Comparison of ENCODE assay signal across 9 cellular contexts in the genomic region with DNA sequence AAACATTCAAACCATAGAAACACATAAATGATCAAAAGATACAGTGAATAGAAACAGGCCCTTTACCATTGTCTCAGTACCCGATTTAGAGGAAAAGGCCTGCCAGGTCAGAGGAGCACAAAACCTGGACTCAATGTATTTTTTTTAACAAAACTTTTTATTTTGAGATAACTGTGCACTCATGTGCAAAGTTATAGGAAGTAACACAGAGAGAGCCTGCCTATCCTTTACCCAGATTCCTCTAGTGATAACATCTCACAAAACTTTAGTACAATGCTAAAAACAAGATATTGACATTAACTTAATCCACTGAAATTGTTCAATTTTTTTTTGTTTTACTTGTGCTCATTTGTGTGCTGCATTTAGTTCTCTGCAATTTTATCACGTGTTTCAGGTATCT. TPM values are rescaled to one million over a fixed set of nuclear protein-coding genes. Genes with fewer than 3 reads are reported as not detected.
DNase-seq lines count a peak whose midpoint lies in the region; ATAC-seq and TF ChIP-seq lines count a peak whose summit lies in the region.
"Had no signal": no experiment of that assay in that cellular context is flagged by ENCODE, and none has a peak within 500 bp of the region (broad histone marks: within the 10 kb centered on the region; RNA-seq: fewer than 3 reads in every experiment).

No MANE protein-coding gene starts in this region.

- intact Hi-C loops in heart right ventricle (cut with DNase I) = no loop called here

- H3K27ac ChIP-seq in endodermal cell (ENCODE audit: low read depth, low read length) = no peak overlapping the region
- H3K27ac ChIP-seq in heart right ventricle = peak overlapping the region in 1 of 10 donors; percentile 46
- no peak overlapping the region for H3K27ac ChIP-seq in coronary artery
- H3K27ac ChIP-seq: neutrophil, tibial nerve had no signal

- WGBS in endodermal cell (ENCODE audit: insufficient coverage in 1 of 2, insufficient read length in 1 of 2), 2 experiments = 94 to 100% methylated on average over 1 to 2 of the region's 2 CpGs
- WGBS in heart right ventricle, 2 donors = 70 to 81% methylated on average over 2 of the region's 2 CpGs

- no peaks in the 10 kb centered on the region for H3K4me1 ChIP-seq in endodermal cell (ENCODE audit: control insufficient read depth, insufficient read depth, low read length)
- no peaks in the 10 kb centered on the region for H3K4me1 ChIP-seq in heart right ventricle
- H3K4me1 ChIP-seq: tibial nerve had no signal

- H3K9me3 ChIP-seq in endodermal cell (ENCODE audit: control insufficient read depth, low read length) = peaks cover 40% of the 10 kb centered on the region
- H3K9me3 ChIP-seq in heart right ventricle = no peaks in the 10 kb centered on the region
- H3K9me3 ChIP-seq: neutrophil, tibial nerve had no signal

- peaks cover 58% of the 10 kb centered on the region for H3K9me3 Mint-ChIP-seq in endodermal cell

- no peak overlapping the region for H3K27ac Mint-ChIP-seq in endodermal cell

- H3K9ac ChIP-seq in endodermal cell (ENCODE audit: extremely low read depth, low read length, poor library complexity, severe bottlenecking) = no peak overlapping the region

- TF ChIP-seq CTCF in endodermal cell (conservative IDR thresholded peaks at IDR 0.05) (no peak), heart right ventricle (IDR thresholded peaks at IDR 0.05) (no peak), coronary artery (IDR thresholded peaks at IDR 0.05) (no peak)

- no peaks in the 10 kb centered on the region for H3K27me3 ChIP-seq in endodermal cell (ENCODE audit: control insufficient read depth, insufficient read depth, low read length, poor library complexity, severe bottlenecking)
- H3K27me3 ChIP-seq in heart right ventricle = no peaks in the 10 kb centered on the region
- H3K27me3 ChIP-seq: neutrophil, tibial nerve had no signal

- H3K27me3 Mint-ChIP-seq in endodermal cell (ENCODE audit: insufficient read depth) = no peaks in the 10 kb centered on the region

- H3K4me1 Mint-ChIP-seq in endodermal cell = no peaks in the 10 kb centered on the region

- H3K4me3 Mint-ChIP-seq in endodermal cell = no peak overlapping the region

- no peak for DNase-seq in endodermal cell
- DNase-seq in heart right ventricle = no peak
- DNase-seq in coronary artery (ENCODE audit: low spot score) = no peak

- H3K4me3 ChIP-seq in endodermal cell (ENCODE audit: low read length) (peak overlapping the region; percentile 64), heart right ventricle (no peak overlapping the region), coronary artery (no peak overlapping the region)
- H3K4me3 ChIP-seq: tibial nerve had no signal

- ATAC-seq in GM19023 (IDR thresholded peaks at IDR 0.05; ENCODE audit: unreplicated experiment) (peak; percentile 6), GM21717 (IDR thresholded peaks at IDR 0.05; ENCODE audit: unreplicated experiment) (peak; percentile 20), HG03280 (IDR thresholded peaks at IDR 0.05; ENCODE audit: unreplicated experiment) (peak; percentile 19), heart right ventricle (no peak), GM21619 (IDR thresholded peaks at IDR 0.05; ENCODE audit: unreplicated experiment) (no peak)

- H3K36me3 ChIP-seq in endodermal cell (ENCODE audit: control insufficient read depth, insufficient read depth, low read length) (no peaks in the 10 kb centered on the region), heart right ventricle (no peaks in the 10 kb centered on the region)
- H3K36me3 ChIP-seq: neutrophil, tibial nerve had no signal

- peaks cover 17% of the 10 kb centered on the region for H3K36me3 Mint-ChIP-seq in endodermal cell (ENCODE audit: low read depth)

RNA-seq across cellular contexts. Expression of gene SAMD3, which starts 36.8 kb away (rescaled TPM):
- 10 to 100 TPM; 41.3 to 44.8 TPM for total RNA-seq in endodermal cell
- 5.7 TPM for polyA plus RNA-seq in endodermal cell (2013, experiment 1 of 2)
- 6.5 TPM for polyA plus RNA-seq in endodermal cell (2013, experiment 2 of 2)
- 1 to 10 TPM in 1 of 10 donors, under 1 TPM in 2, not detected in 7; 0.38 to 3.1 (median 0.69) TPM for total RNA-seq in heart right ventricle
- polyA plus RNA-seq in heart right ventricle = under 1 TPM; 0.12 to 0.51 TPM

Comparison
In these comparisons a context has a peak if more than half of its experiments do, and no peak if none do; other contexts are left out.
1. ATAC-seq: peak in GM19023 (single experiment), GM21717 (single experiment) and HG03280 (single experiment); none in heart right ventricle (0 of 8) and GM21619 (single experiment).
2. RNA of gene SAMD3, which starts 36.8 kb away (total RNA-seq): 41.3 to 44.8 TPM in endodermal cell; 0.38 to 3.1 TPM in heart right ventricle; every median in the first group is over 10 times any median in the second.